In the genomic region with DNA sequence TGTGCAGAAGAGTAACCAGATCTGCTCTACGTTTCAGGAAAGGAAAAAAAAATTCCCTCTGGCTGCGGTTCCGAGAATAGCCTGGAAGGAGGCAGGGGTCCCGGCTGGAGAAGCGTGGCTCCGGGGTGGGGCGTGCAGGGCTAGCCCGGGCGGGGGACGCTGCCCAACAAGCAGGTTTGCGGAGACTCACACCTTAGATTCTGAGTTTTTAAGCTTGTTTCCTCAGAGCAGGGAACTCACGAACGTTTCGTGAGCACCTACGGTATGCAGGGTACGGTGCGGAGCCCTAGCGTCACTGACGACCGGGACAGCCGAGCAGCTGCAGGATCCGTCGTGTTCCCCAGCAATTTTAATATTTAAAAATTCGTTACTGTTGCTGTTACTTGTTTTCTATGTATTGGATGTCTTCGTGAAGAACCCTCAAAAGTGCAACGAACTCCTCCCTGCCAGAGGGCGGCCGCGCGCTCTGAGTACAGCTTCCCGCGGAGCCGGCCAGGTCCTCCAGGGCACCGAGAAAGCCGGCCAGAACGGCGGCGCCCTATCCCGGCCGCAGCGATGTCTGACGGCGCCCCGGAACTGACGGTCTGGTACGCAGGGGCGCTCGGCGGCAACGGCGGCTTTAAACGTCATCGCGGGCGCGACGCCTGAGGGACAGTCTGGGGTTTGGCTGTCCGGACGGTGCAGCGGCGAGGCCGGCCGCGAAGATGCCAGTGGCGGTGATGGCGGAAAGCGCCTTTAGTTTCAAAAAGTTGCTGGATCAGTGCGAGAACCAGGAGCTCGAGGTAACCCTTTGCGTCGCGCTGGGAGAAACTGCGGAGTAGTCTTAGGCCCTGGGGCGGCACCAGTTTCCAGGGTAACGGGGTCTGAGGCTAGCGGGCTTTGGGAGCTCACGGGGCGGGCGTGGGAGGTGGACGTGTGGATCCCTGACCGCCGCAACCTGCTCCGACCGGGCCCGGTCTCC, we compare ENCODE assay signal across 8 cellular contexts. TPM values are rescaled to one million over a fixed set of nuclear protein-coding genes. Genes with fewer than 3 reads are reported as not detected.
DNase-seq lines count a peak whose midpoint lies in the region; ATAC-seq and TF ChIP-seq lines count a peak whose summit lies in the region.

Gene COPS8, plus strand, starts transcription at position 629 of the 961 bp plus-strand sequence. Its CDS starts 76 bp downstream, at position 705.

- ATAC-seq in GM19324 (IDR thresholded peaks at IDR 0.05; ENCODE audit: low FRiP score, unreplicated experiment) (peak; percentile 100), HG03469 (IDR thresholded peaks at IDR 0.05; ENCODE audit: unreplicated experiment) (peak; percentile 93)

- H3K27me3 Mint-ChIP-seq in activated CD4-positive, alpha-beta T cell treated with anti-CD3 and anti-CD28 coated beads, Interleukin-2, amount 10 ng/mL, durations not matched to agents 24 days and 14 days = no peaks in the 10 kb centered on the region

- peak within 1 kb of the TSS; percentile 69 for H3K27ac ChIP-seq in BLaER1
- H3K27ac ChIP-seq in colonic mucosa = peak within 1 kb of the TSS; percentile 84
- peak within 1 kb of the TSS; percentile 64 for H3K27ac ChIP-seq in layer of hippocampus (ENCODE audit: low read depth, low read length)

- intact Hi-C loops in activated CD4-positive, alpha-beta T cell treated with anti-CD3 and anti-CD28 coated beads, Interleukin-2, amount 10 ng/mL, durations not matched to agents 24 days and 14 days (cut with micrococcal nuclease) = no loop called here
- intact Hi-C loops in colonic mucosa (cut with DNase I) = no loop called here

- peaks cover 25% of the 10 kb centered on the region for H4K20me1 ChIP-seq in BLaER1

- H3K4me2 ChIP-seq in BLaER1 = peak within 1 kb of the TSS; percentile 86

- H3K4me3 ChIP-seq in BLaER1 = peak within 1 kb of the TSS; percentile 87
- peak within 1 kb of the TSS; percentile 83 for H3K4me3 ChIP-seq in colonic mucosa

- H3K36me3 ChIP-seq in BLaER1 (peaks cover 18% of the 10 kb centered on the region), colonic mucosa (no peaks in the 10 kb centered on the region)

- H3K27ac Mint-ChIP-seq in activated CD4-positive, alpha-beta T cell treated with anti-CD3 and anti-CD28 coated beads, Interleukin-2, amount 10 ng/mL, durations not matched to agents 24 days and 14 days = peak within 1 kb of the TSS; percentile 99

- DNase-seq in NCI-H526 treated with DMSO at 0.1 percent for 48 hours (lab: John Stamatoyannopoulos, UW) = peak; percentile 87
- DNase-seq in activated CD4-positive, alpha-beta T cell treated with anti-CD3 and anti-CD28 coated beads, Interleukin-2, amount 10 ng/mL, durations not matched to agents 24 days and 14 days = peak; percentile 98
- DNase-seq in colonic mucosa = peak; percentile 96
- peak; percentile 78 to 83 for DNase-seq in stimulated activated CD4-positive, alpha-beta T cell treated with anti-CD3 and anti-CD28 coated beads, Interleukin-1b, Interleukin-23, amount 100 ng/mL, for 4 hours (ENCODE audit: low read depth in 2 of 2)

- peak within 1 kb of the TSS; percentile 100 for H3K4me3 Mint-ChIP-seq in activated CD4-positive, alpha-beta T cell treated with anti-CD3 and anti-CD28 coated beads, Interleukin-2, amount 10 ng/mL, durations not matched to agents 24 days and 14 days

- TF ChIP-seq CTCF in colonic mucosa (IDR thresholded peaks at IDR 0.05) = no peak

- H3K9ac ChIP-seq in BLaER1 (peak within 1 kb of the TSS; percentile 84), colonic mucosa (ENCODE audit: low read depth in 2 of 2, low read length in 2 of 2) (peak within 1 kb of the TSS; percentile 77 to 88)

- no peaks in the 10 kb centered on the region for H3K27me3 ChIP-seq in BLaER1
- no peaks in the 10 kb centered on the region for H3K27me3 ChIP-seq in colonic mucosa
- H3K27me3 ChIP-seq in layer of hippocampus (ENCODE audit: control insufficient read depth, insufficient read depth, low read length) = no peaks in the 10 kb centered on the region

- H3K9me3 ChIP-seq in BLaER1 = no peaks in the 10 kb centered on the region
- no peaks in the 10 kb centered on the region for H3K9me3 ChIP-seq in colonic mucosa

- H3K36me3 Mint-ChIP-seq in activated CD4-positive, alpha-beta T cell treated with anti-CD3 and anti-CD28 coated beads, Interleukin-2, amount 10 ng/mL, durations not matched to agents 24 days and 14 days (ENCODE audit: low read depth) = peaks cover 3% of the 10 kb centered on the region

- no peaks in the 10 kb centered on the region for H3K9me3 Mint-ChIP-seq in activated CD4-positive, alpha-beta T cell treated with anti-CD3 and anti-CD28 coated beads, Interleukin-2, amount 10 ng/mL, durations not matched to agents 24 days and 14 days

- H3K4me1 ChIP-seq in BLaER1 (peaks cover 25% of the 10 kb centered on the region), colonic mucosa (no peaks in the 10 kb centered on the region)

- peaks cover 17% of the 10 kb centered on the region for H3K4me1 Mint-ChIP-seq in activated CD4-positive, alpha-beta T cell treated with anti-CD3 and anti-CD28 coated beads, Interleukin-2, amount 10 ng/mL, durations not matched to agents 24 days and 14 days

RNA-seq across cellular contexts. Expression of gene COPS8, which starts in this region (rescaled TPM):
- 60.1 and 67.5 TPM in 2 replicates for total RNA-seq in activated CD4-positive, alpha-beta T cell treated with anti-CD3 and anti-CD28 coated beads, Interleukin-2, amount 10 ng/mL, durations not matched to agents 24 days and 14 days
- total RNA-seq in colonic mucosa = 10 to 100 TPM; 28.2 to 28.4 TPM

Comparison
In these comparisons a context has a peak if more than half of its experiments do, and no peak if none do; other contexts are left out.
1. Peak in every context shown above with its lines: DNase-seq, ATAC-seq, H3K4me3 ChIP-seq and H3K27ac ChIP-seq.